Comparison of ENCODE assay signal across 1 cellular context in the genomic region with DNA sequence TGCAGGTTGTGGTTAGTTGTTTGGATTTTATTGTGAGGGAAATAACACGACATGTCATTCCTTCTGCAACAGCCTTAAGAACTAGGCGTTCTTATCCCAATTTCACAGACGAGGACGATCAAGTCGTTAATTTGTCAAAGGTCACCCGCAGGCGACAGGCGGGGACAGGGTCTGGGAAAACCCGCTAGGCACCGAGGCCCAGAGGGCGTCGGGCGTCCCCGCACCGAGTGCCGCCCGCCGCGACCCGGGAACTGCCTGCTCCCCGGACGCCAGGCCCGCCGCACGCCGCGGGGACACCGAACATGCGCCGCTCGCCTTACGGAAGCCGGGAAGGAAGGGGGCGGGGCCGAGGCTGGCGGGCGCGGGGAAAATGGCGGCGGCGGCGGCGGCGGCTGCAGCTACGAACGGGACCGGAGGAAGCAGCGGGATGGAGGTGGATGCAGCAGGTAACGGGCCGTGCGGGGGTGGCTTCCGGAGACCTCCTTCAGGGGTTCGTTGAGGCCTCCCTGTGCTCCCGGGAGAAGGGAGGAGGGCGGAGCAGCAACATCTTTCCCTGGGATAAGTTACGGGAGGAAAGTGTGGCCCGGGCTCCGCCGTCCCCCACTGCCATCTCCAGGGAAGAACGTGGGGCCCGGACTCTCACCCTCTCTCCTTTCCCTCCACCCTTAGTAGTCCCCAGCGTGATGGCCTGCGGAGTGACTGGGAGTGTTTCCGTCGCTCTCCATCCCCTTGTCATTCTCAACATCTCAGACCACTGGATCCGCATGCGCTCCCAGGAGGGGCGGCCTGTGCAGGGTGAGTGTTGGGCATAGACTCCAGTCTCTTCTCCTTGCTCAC.
TF ChIP-seq lines count a peak whose summit lies in the region.

A gene (plus strand): TSS at position 349 of the 837 bp plus-strand sequence. CDS start 22 bp downstream, at position 371.

TF ChIP-seq in K562, 482 proteins besides CTCF, POLR2A, EP300 and RAD21 (continued from another document and continues in another):
- TF ChIP-seq, protein P1, sequence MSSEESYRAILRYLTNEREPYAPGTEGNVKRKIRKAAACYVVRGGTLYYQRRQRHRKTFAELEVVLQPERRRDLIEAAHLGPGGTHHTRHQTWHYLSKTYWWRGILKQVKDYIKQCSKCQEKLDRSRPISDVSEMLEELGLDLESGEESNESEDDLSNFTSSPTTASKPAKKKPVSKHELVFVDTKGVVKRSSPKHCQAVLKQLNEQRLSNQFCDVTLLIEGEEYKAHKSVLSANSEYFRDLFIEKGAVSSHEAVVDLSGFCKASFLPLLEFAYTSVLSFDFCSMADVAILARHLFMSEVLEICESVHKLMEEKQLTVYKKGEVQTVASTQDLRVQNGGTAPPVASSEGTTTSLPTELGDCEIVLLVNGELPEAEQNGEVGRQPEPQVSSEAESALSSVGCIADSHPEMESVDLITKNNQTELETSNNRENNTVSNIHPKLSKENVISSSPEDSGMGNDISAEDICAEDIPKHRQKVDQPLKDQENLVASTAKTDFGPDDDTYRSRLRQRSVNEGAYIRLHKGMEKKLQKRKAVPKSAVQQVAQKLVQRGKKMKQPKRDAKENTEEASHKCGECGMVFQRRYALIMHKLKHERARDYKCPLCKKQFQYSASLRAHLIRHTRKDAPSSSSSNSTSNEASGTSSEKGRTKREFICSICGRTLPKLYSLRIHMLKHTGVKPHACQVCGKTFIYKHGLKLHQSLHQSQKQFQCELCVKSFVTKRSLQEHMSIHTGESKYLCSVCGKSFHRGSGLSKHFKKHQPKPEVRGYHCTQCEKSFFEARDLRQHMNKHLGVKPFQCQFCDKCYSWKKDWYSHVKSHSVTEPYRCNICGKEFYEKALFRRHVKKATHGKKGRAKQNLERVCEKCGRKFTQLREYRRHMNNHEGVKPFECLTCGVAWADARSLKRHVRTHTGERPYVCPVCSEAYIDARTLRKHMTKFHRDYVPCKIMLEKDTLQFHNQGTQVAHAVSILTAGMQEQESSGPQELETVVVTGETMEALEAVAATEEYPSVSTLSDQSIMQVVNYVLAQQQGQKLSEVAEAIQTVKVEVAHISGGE (CRISPR knock-in tag; IDR thresholded peaks at IDR 0.05): peak; percentile 43 to 92 (median 65); a peak in 5 of 6 replicates
- TF ChIP-seq, protein P2, sequence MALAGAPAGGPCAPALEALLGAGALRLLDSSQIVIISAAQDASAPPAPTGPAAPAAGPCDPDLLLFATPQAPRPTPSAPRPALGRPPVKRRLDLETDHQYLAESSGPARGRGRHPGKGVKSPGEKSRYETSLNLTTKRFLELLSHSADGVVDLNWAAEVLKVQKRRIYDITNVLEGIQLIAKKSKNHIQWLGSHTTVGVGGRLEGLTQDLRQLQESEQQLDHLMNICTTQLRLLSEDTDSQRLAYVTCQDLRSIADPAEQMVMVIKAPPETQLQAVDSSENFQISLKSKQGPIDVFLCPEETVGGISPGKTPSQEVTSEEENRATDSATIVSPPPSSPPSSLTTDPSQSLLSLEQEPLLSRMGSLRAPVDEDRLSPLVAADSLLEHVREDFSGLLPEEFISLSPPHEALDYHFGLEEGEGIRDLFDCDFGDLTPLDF (CRISPR knock-in tag; IDR thresholded peaks at IDR 0.05): peak; percentile 97
- TF ChIP-seq, protein P3, sequence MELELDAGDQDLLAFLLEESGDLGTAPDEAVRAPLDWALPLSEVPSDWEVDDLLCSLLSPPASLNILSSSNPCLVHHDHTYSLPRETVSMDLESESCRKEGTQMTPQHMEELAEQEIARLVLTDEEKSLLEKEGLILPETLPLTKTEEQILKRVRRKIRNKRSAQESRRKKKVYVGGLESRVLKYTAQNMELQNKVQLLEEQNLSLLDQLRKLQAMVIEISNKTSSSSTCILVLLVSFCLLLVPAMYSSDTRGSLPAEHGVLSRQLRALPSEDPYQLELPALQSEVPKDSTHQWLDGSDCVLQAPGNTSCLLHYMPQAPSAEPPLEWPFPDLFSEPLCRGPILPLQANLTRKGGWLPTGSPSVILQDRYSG (tag; conservative IDR thresholded peaks at IDR 0.05; ENCODE audit: low read depth): peak; percentile 92
- TF ChIP-seq HIVEP1 (CRISPR knock-in tag; IDR thresholded peaks at IDR 0.05) (peak; percentile 74; the same call in 1 of the 2 replicates), SMAD2 (IDR thresholded peaks at IDR 0.05; ENCODE audit: low read depth, low read length) (no peak), ZNF696 (CRISPR knock-in tag; conservative IDR thresholded peaks at IDR 0.05) (no peak), MTF1 (CRISPR knock-in tag; IDR thresholded peaks at IDR 0.05; ENCODE audit: borderline replicate concordance) (0 out of 2 replicates have a peak, but pooled peaks have one; percentile 41), MTA2 (IDR thresholded peaks at IDR 0.05; ENCODE audit: low read depth) (no peak), SIN3A (IDR thresholded peaks at IDR 0.05; ENCODE audit: borderline replicate concordance in 2 of 2, control insufficient read depth in 1 of 2, low read depth in 2 of 2, low read length in 2 of 2) (peak; percentile 84 to 88; a peak in 2 of 4 replicates), PHTF2 (CRISPR knock-in tag; IDR thresholded peaks at IDR 0.05) (no peak), LEF1 (IDR thresholded peaks at IDR 0.05) (no peak), SPI1 (IDR thresholded peaks at IDR 0.05; ENCODE audit: borderline replicate concordance, low read depth, low read length) (no peak), ZNF282 (CRISPR knock-in tag; IDR thresholded peaks at IDR 0.05) (peak; percentile 97; the same call in 1 of the 2 replicates), TOE1 (IDR thresholded peaks at IDR 0.05; ENCODE audit: borderline replicate concordance) (no peak), TOE1 (CRISPR knock-in tag; IDR thresholded peaks at IDR 0.05; ENCODE audit: borderline replicate concordance, low read depth) (peak; percentile 87; the same call in 1 of the 2 replicates), CSDE1 (IDR thresholded peaks at IDR 0.05) (peak in 1 of 2 experiments; percentile 63; a peak in 1 of 4 replicates), ASH1L (IDR thresholded peaks at IDR 0.05; ENCODE audit: borderline replicate concordance, low read depth, partially characterized antibody) (peak; percentile 62)
- TF ChIP-seq, protein P4, sequence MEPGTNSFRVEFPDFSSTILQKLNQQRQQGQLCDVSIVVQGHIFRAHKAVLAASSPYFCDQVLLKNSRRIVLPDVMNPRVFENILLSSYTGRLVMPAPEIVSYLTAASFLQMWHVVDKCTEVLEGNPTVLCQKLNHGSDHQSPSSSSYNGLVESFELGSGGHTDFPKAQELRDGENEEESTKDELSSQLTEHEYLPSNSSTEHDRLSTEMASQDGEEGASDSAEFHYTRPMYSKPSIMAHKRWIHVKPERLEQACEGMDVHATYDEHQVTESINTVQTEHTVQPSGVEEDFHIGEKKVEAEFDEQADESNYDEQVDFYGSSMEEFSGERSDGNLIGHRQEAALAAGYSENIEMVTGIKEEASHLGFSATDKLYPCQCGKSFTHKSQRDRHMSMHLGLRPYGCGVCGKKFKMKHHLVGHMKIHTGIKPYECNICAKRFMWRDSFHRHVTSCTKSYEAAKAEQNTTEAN (CRISPR knock-in tag; IDR thresholded peaks at IDR 0.05): peak; percentile 92
- TF ChIP-seq, protein P5, sequence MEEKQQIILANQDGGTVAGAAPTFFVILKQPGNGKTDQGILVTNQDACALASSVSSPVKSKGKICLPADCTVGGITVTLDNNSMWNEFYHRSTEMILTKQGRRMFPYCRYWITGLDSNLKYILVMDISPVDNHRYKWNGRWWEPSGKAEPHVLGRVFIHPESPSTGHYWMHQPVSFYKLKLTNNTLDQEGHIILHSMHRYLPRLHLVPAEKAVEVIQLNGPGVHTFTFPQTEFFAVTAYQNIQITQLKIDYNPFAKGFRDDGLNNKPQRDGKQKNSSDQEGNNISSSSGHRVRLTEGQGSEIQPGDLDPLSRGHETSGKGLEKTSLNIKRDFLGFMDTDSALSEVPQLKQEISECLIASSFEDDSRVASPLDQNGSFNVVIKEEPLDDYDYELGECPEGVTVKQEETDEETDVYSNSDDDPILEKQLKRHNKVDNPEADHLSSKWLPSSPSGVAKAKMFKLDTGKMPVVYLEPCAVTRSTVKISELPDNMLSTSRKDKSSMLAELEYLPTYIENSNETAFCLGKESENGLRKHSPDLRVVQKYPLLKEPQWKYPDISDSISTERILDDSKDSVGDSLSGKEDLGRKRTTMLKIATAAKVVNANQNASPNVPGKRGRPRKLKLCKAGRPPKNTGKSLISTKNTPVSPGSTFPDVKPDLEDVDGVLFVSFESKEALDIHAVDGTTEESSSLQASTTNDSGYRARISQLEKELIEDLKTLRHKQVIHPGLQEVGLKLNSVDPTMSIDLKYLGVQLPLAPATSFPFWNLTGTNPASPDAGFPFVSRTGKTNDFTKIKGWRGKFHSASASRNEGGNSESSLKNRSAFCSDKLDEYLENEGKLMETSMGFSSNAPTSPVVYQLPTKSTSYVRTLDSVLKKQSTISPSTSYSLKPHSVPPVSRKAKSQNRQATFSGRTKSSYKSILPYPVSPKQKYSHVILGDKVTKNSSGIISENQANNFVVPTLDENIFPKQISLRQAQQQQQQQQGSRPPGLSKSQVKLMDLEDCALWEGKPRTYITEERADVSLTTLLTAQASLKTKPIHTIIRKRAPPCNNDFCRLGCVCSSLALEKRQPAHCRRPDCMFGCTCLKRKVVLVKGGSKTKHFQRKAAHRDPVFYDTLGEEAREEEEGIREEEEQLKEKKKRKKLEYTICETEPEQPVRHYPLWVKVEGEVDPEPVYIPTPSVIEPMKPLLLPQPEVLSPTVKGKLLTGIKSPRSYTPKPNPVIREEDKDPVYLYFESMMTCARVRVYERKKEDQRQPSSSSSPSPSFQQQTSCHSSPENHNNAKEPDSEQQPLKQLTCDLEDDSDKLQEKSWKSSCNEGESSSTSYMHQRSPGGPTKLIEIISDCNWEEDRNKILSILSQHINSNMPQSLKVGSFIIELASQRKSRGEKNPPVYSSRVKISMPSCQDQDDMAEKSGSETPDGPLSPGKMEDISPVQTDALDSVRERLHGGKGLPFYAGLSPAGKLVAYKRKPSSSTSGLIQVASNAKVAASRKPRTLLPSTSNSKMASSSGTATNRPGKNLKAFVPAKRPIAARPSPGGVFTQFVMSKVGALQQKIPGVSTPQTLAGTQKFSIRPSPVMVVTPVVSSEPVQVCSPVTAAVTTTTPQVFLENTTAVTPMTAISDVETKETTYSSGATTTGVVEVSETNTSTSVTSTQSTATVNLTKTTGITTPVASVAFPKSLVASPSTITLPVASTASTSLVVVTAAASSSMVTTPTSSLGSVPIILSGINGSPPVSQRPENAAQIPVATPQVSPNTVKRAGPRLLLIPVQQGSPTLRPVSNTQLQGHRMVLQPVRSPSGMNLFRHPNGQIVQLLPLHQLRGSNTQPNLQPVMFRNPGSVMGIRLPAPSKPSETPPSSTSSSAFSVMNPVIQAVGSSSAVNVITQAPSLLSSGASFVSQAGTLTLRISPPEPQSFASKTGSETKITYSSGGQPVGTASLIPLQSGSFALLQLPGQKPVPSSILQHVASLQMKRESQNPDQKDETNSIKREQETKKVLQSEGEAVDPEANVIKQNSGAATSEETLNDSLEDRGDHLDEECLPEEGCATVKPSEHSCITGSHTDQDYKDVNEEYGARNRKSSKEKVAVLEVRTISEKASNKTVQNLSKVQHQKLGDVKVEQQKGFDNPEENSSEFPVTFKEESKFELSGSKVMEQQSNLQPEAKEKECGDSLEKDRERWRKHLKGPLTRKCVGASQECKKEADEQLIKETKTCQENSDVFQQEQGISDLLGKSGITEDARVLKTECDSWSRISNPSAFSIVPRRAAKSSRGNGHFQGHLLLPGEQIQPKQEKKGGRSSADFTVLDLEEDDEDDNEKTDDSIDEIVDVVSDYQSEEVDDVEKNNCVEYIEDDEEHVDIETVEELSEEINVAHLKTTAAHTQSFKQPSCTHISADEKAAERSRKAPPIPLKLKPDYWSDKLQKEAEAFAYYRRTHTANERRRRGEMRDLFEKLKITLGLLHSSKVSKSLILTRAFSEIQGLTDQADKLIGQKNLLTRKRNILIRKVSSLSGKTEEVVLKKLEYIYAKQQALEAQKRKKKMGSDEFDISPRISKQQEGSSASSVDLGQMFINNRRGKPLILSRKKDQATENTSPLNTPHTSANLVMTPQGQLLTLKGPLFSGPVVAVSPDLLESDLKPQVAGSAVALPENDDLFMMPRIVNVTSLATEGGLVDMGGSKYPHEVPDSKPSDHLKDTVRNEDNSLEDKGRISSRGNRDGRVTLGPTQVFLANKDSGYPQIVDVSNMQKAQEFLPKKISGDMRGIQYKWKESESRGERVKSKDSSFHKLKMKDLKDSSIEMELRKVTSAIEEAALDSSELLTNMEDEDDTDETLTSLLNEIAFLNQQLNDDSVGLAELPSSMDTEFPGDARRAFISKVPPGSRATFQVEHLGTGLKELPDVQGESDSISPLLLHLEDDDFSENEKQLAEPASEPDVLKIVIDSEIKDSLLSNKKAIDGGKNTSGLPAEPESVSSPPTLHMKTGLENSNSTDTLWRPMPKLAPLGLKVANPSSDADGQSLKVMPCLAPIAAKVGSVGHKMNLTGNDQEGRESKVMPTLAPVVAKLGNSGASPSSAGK (IDR thresholded peaks at IDR 0.05): peak; percentile 100
- TF ChIP-seq, protein P6, sequence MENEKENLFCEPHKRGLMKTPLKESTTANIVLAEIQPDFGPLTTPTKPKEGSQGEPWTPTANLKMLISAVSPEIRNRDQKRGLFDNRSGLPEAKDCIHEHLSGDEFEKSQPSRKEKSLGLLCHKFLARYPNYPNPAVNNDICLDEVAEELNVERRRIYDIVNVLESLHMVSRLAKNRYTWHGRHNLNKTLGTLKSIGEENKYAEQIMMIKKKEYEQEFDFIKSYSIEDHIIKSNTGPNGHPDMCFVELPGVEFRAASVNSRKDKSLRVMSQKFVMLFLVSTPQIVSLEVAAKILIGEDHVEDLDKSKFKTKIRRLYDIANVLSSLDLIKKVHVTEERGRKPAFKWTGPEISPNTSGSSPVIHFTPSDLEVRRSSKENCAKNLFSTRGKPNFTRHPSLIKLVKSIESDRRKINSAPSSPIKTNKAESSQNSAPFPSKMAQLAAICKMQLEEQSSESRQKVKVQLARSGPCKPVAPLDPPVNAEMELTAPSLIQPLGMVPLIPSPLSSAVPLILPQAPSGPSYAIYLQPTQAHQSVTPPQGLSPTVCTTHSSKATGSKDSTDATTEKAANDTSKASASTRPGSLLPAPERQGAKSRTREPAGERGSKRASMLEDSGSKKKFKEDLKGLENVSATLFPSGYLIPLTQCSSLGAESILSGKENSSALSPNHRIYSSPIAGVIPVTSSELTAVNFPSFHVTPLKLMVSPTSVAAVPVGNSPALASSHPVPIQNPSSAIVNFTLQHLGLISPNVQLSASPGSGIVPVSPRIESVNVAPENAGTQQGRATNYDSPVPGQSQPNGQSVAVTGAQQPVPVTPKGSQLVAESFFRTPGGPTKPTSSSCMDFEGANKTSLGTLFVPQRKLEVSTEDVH (IDR thresholded peaks at IDR 0.05; ENCODE audit: low read depth, partially characterized antibody): peak; percentile 62
- TF ChIP-seq, protein P7, sequence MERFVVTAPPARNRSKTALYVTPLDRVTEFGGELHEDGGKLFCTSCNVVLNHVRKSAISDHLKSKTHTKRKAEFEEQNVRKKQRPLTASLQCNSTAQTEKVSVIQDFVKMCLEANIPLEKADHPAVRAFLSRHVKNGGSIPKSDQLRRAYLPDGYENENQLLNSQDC (CRISPR knock-in tag; IDR thresholded peaks at IDR 0.05): peak; percentile 58
